Comparison of ENCODE assay signal across 22 cellular contexts in the genomic region with DNA sequence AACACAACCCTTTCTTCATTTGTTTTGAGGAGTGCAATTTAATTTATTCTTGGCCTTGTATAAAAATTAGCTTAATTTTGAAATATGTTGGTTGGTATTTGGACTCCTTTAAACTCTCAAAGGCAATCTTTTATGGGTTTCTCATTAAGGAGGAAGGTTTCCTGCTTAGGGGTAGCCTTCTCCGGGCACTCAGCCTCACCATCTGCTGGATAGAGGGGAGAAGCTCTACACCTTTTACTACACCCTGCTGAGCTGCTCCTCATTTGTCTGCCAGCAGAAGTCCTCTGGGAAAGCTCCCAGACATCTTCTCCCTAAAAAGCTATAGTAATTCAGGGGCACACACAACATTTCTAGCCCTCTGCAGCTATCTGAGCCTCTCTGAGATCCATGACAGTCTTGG.
A peak's percentile ranks its signal among the peaks of the same experiment; 100 is the strongest.
DNase-seq lines count a peak whose midpoint lies in the region; ATAC-seq and TF ChIP-seq lines count a peak whose summit lies in the region.
"Had no signal": no experiment of that assay in that cellular context is flagged by ENCODE, and none has a peak within 500 bp of the region (broad histone marks: within the 10 kb centered on the region; RNA-seq: fewer than 3 reads in every experiment).

No MANE protein-coding gene starts in this region.

- no peaks in the 10 kb centered on the region for H3F3A ChIP-seq in PC-3 (ENCODE audit: low read length, unreplicated experiment)

- H3K36me3 ChIP-seq in spleen (no peaks in the 10 kb centered on the region), PC-3 (ENCODE audit: low read depth, low read length) (no peaks in the 10 kb centered on the region)
- H3K36me3 ChIP-seq: heart left ventricle had no signal

- no peak for DNase-seq in Calu3
- DNase-seq in LNCaP clone FGC (ENCODE audit: low read depth), result no peak
- peak; percentile 55 for DNase-seq in cerebellum (ENCODE audit: low spot score)
- no peak for DNase-seq in spleen
- no peak for DNase-seq in NCI-H510A (lab: John Stamatoyannopoulos, UW)
- no peak for DNase-seq in PC-3
- DNase-seq in COLO668 (lab: John Stamatoyannopoulos, UW; ENCODE audit: unreplicated experiment), result no peak
- DNase-seq: activated CD4-positive, alpha-beta memory T cell treated with anti-CD3 and anti-CD28 coated beads for 36 hours; activated CD4-positive, CD25-positive, alpha-beta regulatory T cell; activated effector memory CD4-positive, alpha-beta T cell treated with anti-CD3 and anti-CD28 coated beads, Interleukin-2, amount 50 U/mL, for 16 hours; CD4-positive, alpha-beta memory T cell; DMS79 treated with DMSO at 0.1 percent for 48 hours; heart left ventricle; left cardiac atrium; naive thymus-derived CD8-positive, alpha-beta T cell; NCI-H187; NCI-H774; Right ventricle myocardium superior; T-helper 9 cell had no signal

- H3K4me3 ChIP-seq in LNCaP clone FGC (ENCODE audit: low read depth, low read length) (peak overlapping the region; percentile 50), spleen (peak overlapping the region in 3 of 8 donors; percentile 3 to 10 (median 8)), PC-3 (ENCODE audit: low read length) (no peak overlapping the region)
- H3K4me3 ChIP-seq: GM12878, heart left ventricle, K562 had no signal

- WGBS in spleen, 5 donors, result 63 to 83% (median 77%) methylated on average over 1 of the region's 1 CpG

- H3K9me3 Mint-ChIP-seq in Calu3 (ENCODE audit: low read depth, unreplicated experiment), result no peaks in the 10 kb centered on the region
- H3K9me3 Mint-ChIP-seq: activated CD4-positive, alpha-beta memory T cell treated with anti-CD3 and anti-CD28 coated beads for 36 hours; dendritic cell treated with granulocyte-macrophage colony-stimulating factor and Interleukin-4, amounts not matched to agents 40 ng/mL and 50 ng/mL, for 4 days had no signal

- H3K27ac Mint-ChIP-seq in Calu3 (ENCODE audit: unreplicated experiment), result peak overlapping the region; percentile 78
- H3K27ac Mint-ChIP-seq: activated CD4-positive, alpha-beta memory T cell treated with anti-CD3 and anti-CD28 coated beads for 36 hours; CD4-positive, alpha-beta memory T cell; dendritic cell treated with granulocyte-macrophage colony-stimulating factor and Interleukin-4, amounts not matched to agents 40 ng/mL and 50 ng/mL, for 4 days; naive thymus-derived CD8-positive, alpha-beta T cell had no signal

- no peak for TF ChIP-seq POLR2A in spleen (IDR thresholded peaks at IDR 0.05)

- ATAC-seq in PC-3, result no peak
- ATAC-seq: GM12878; K562; left cardiac atrium; naive thymus-derived CD8-positive, alpha-beta T cell had no signal

- TF ChIP-seq CTCF in Calu3 (IDR thresholded peaks at IDR 0.05; ENCODE audit: unreplicated experiment) (no peak), LNCaP clone FGC (IDR thresholded peaks at IDR 0.05; ENCODE audit: control insufficient read depth, extremely low read depth, insufficient read depth) (peak; percentile 22; the same call in 1 of the 2 replicates), spleen (IDR thresholded peaks at IDR 0.05 in 8 of 11, conservative IDR thresholded peaks at IDR 0.05 in 3 of 11) (no peak), PC-3 (conservative IDR thresholded peaks at IDR 0.05; ENCODE audit: low read depth, low read length) (no peak)

- intact Hi-C loops in Calu3 (cut with micrococcal nuclease; ENCODE audit: unreplicated experiment), result no loop called here
- intact Hi-C loops in spleen (cut with DNase I; ENCODE audit: low total_unique reads), result no loop called here
- intact Hi-C loops in PC-3 (cut with micrococcal nuclease), result no loop called here

- peak overlapping the region in 5 of 8 donors; percentile 19 to 49 (median 44) for H3K27ac ChIP-seq in spleen
- no peak overlapping the region for H3K27ac ChIP-seq in PC-3 (ENCODE audit: low read length)
- H3K27ac ChIP-seq: heart left ventricle had no signal

- H3K27me3 ChIP-seq in spleen (replicated peaks in 1 of 7) (no peaks in the 10 kb centered on the region), PC-3 (ENCODE audit: low read length) (no peaks in the 10 kb centered on the region)
- H3K27me3 ChIP-seq: heart left ventricle had no signal

- POLR2A ChIA-PET in PC-3 (lab: Charles Lee; ENCODE audit: unreplicated experiment), result no interaction called here

- H4K20me1 ChIP-seq in PC-3 (ENCODE audit: low read length), result no peaks in the 10 kb centered on the region

- no peaks in the 10 kb centered on the region for H3K9me3 ChIP-seq in spleen
- H3K9me3 ChIP-seq in PC-3 (ENCODE audit: low read length), result no peaks in the 10 kb centered on the region
- H3K9me3 ChIP-seq: heart left ventricle had no signal

- H3K4me3 Mint-ChIP-seq in Calu3 (ENCODE audit: low read depth, unreplicated experiment), result peak overlapping the region; percentile 68
- H3K4me3 Mint-ChIP-seq: activated CD4-positive, alpha-beta memory T cell treated with anti-CD3 and anti-CD28 coated beads for 36 hours; CD4-positive, alpha-beta memory T cell; dendritic cell treated with granulocyte-macrophage colony-stimulating factor and Interleukin-4, amounts not matched to agents 40 ng/mL and 50 ng/mL, for 4 days; naive thymus-derived CD8-positive, alpha-beta T cell had no signal

- no peak overlapping the region for H3K9ac ChIP-seq in PC-3 (ENCODE audit: low read length)

- H3K36me3 Mint-ChIP-seq in Calu3 (ENCODE audit: insufficient read depth, unreplicated experiment), result peaks cover 64% of the 10 kb centered on the region
- H3K36me3 Mint-ChIP-seq: activated CD4-positive, alpha-beta memory T cell treated with anti-CD3 and anti-CD28 coated beads for 36 hours; CD4-positive, alpha-beta memory T cell; naive thymus-derived CD8-positive, alpha-beta T cell had no signal

- H3K9me2 ChIP-seq in PC-3 (replicated peaks; ENCODE audit: low read length), result no peaks in the 10 kb centered on the region

- no peaks in the 10 kb centered on the region for H3K27me3 Mint-ChIP-seq in Calu3 (ENCODE audit: unreplicated experiment)

- H2AFZ ChIP-seq in PC-3 (ENCODE audit: low read length), result no peak overlapping the region

- H3K79me2 ChIP-seq in PC-3 (ENCODE audit: low read length), result peaks cover 39% of the 10 kb centered on the region

- peaks cover 76% of the 10 kb centered on the region for H3K4me1 Mint-ChIP-seq in Calu3 (ENCODE audit: low read depth, unreplicated experiment)

- H3K4me1 ChIP-seq in spleen (peaks cover 0 to 5% (median 0%) of the 10 kb centered on the region in 6 donors), PC-3 (ENCODE audit: insufficient read depth, low read length) (peaks cover 30% of the 10 kb centered on the region)

- no TSS peak for BruUV-seq in Calu3 (replicated peaks; lab: Mats Ljungman, UMichigan)
- no TSS peak for BruUV-seq in PC-3 (replicated peaks; lab: Mats Ljungman, UMichigan)

- no peak overlapping the region for H3K4me2 ChIP-seq in PC-3 (ENCODE audit: low read length)

- CTCF ChIA-PET in Calu3 (lab: Charles Lee), result interaction anchor here (1.6 kb wide), 1 partner anchor 27 kb away, joined by 3 read pairs; no protein-coding TSS in a partner anchor
- CTCF ChIA-PET in PC-3 (lab: Charles Lee), result interaction anchor here (0.5 kb wide), 1 partner anchor 15 kb away, joined by 3 read pairs; no protein-coding TSS in a partner anchor
